Comparison of ENCODE assay signal across 19 cellular contexts in the genomic region with DNA sequence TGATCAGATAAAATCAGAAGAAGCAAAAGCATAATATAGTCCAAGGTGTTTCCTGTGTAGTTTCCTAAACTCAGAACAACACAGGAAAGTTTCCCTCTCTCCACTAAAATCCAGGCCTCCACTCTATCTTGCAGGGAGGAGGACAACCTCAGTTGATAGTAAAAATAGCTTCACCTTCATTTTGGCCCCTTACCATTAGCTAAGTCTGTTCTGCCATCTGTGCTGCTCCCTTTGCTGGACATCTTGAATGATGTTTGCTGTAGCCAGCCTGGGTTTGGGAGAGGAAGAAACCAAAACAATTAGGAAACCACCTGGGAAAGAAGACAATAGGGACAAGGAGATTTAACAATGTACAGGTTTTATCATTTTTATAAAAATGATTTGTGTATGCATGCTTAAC. TPM values are rescaled to one million over a fixed set of nuclear protein-coding genes. Genes with fewer than 3 reads are reported as not detected.
"Had no signal": no experiment of that assay in that cellular context is flagged by ENCODE, and none has a peak within 500 bp of the region (broad histone marks: within the 10 kb centered on the region; RNA-seq: fewer than 3 reads in every experiment).

No MANE protein-coding gene starts in this region.

- H3K4me1 ChIP-seq: suprapubic skin had no signal

- H3K27ac ChIP-seq: spleen, suprapubic skin had no signal

- H3K4me3 Mint-ChIP-seq: activated CD4-positive, alpha-beta memory T cell treated with anti-CD3 and anti-CD28 coated beads for 36 hours; activated naive CD8-positive, alpha-beta T cell treated with anti-CD3 and anti-CD28 coated beads, Interleukin-2, amount 10 ng/mL, durations not matched to agents 7 days and 5 days; activated T-cell treated with anti-CD3 and anti-CD28 coated beads, Interleukin-2, amount 50 U/mL, for 72 hours; naive thymus-derived CD8-positive, alpha-beta T cell; T-cell had no signal

- H3K9me3 ChIP-seq: mucosa of descending colon, right lobe of liver, spleen, suprapubic skin, upper lobe of left lung had no signal

- H3K27ac Mint-ChIP-seq: activated CD4-positive, alpha-beta memory T cell treated with anti-CD3 and anti-CD28 coated beads for 36 hours; activated naive CD8-positive, alpha-beta T cell treated with anti-CD3 and anti-CD28 coated beads, Interleukin-2, amount 10 ng/mL, durations not matched to agents 7 days and 5 days; activated T-cell treated with anti-CD3 and anti-CD28 coated beads, Interleukin-2, amount 50 U/mL, for 72 hours had no signal

- H3K27me3 ChIP-seq: right lobe of liver, spleen, suprapubic skin, upper lobe of left lung had no signal

- DNase-seq: activated CD4-positive, alpha-beta memory T cell treated with anti-CD3 and anti-CD28 coated beads for 36 hours; activated naive CD8-positive, alpha-beta T cell treated with anti-CD3 and anti-CD28 coated beads, Interleukin-2, amount 10 ng/mL, durations not matched to agents 7 days and 5 days; activated T-cell treated with anti-CD3 and anti-CD28 coated beads, Interleukin-2, amount 50 U/mL, for 72 hours; anterior cingulate cortex; cortex of kidney; effector memory CD4-positive, alpha-beta T cell; erythroblast; mucosa of descending colon; naive thymus-derived CD8-positive, alpha-beta T cell; right lobe of liver; spleen; stimulated activated CD4-positive, alpha-beta T cell treated with anti-CD3 and anti-CD28 coated beads, Interleukin-1b, Interleukin-23, amount 100 ng/mL, for 48 hours; stimulated activated naive CD8-positive, alpha-beta T cell treated with anti-CD3 and anti-CD28 coated beads, Interleukin-15, Interleukin-2, amounts not matched to agents 100 U/mL and 50 U/mL, for 24 hours; T-cell; T1000; upper lobe of left lung had no signal

- H3K4me3 ChIP-seq: mucosa of descending colon, right lobe of liver, spleen, suprapubic skin, upper lobe of left lung had no signal

- ATAC-seq: activated T-cell treated with anti-CD3 and anti-CD28 coated beads, Interleukin-2, amount 50 U/mL, for 72 hours; mucosa of descending colon; naive thymus-derived CD8-positive, alpha-beta T cell; right lobe of liver; stimulated activated naive CD8-positive, alpha-beta T cell treated with anti-CD3 and anti-CD28 coated beads, Interleukin-15, Interleukin-2, amounts not matched to agents 100 U/mL and 50 U/mL, for 24 hours; T-cell had no signal

- H3K27me3 Mint-ChIP-seq: activated CD4-positive, alpha-beta memory T cell treated with anti-CD3 and anti-CD28 coated beads for 36 hours; activated naive CD8-positive, alpha-beta T cell treated with anti-CD3 and anti-CD28 coated beads, Interleukin-2, amount 10 ng/mL, durations not matched to agents 7 days and 5 days; naive thymus-derived CD8-positive, alpha-beta T cell; T-cell had no signal

- H3K9me3 Mint-ChIP-seq: activated CD4-positive, alpha-beta memory T cell treated with anti-CD3 and anti-CD28 coated beads for 36 hours; activated naive CD8-positive, alpha-beta T cell treated with anti-CD3 and anti-CD28 coated beads, Interleukin-2, amount 10 ng/mL, durations not matched to agents 7 days and 5 days; activated T-cell treated with anti-CD3 and anti-CD28 coated beads, Interleukin-2, amount 50 U/mL, for 72 hours; naive thymus-derived CD8-positive, alpha-beta T cell; T-cell had no signal

RNA-seq across cellular contexts. Expression of gene CASQ1, which starts 53.4 kb away (rescaled TPM):
- total RNA-seq: activated CD4-positive, alpha-beta memory T cell treated with anti-CD3 and anti-CD28 coated beads for 36 hours; activated naive CD8-positive, alpha-beta T cell treated with anti-CD3 and anti-CD28 coated beads, Interleukin-2, amount 10 ng/mL, durations not matched to agents 7 days and 5 days; activated T-cell treated with anti-CD3 and anti-CD28 coated beads, Interleukin-2, amount 50 U/mL, for 72 hours; bronchial epithelial cell; glomerular endothelial cell; naive thymus-derived CD8-positive, alpha-beta T cell; suprapubic skin; T-cell had no signal
- polyA plus RNA-seq: naive thymus-derived CD8-positive, alpha-beta T cell had no signal
